ENCODE assay signal across 9 cellular contexts in genomic region chr18:58862404-58862803, GRCh38. TPM values are rescaled to one million over a fixed set of nuclear protein-coding genes. Genes with fewer than 3 reads are reported as not detected.
DNase-seq lines count a peak whose midpoint lies in the region; ATAC-seq and TF ChIP-seq lines count a peak whose summit lies in the region.
"Had no signal": no experiment of that assay in that cellular context is flagged by ENCODE, and none has a peak within 500 bp of the region (broad histone marks: within the 10 kb centered on the region; RNA-seq: fewer than 3 reads in every experiment).

No MANE protein-coding gene starts in this region.

- peaks cover 47% of the 10 kb centered on the region for H3K79me2 ChIP-seq in smooth muscle cell (ENCODE audit: low read depth)

- H3K4me3 ChIP-seq in SK-N-MC (peak overlapping the region; percentile 80), right cardiac atrium (ENCODE audit: low read length) (peak overlapping the region; percentile 73), smooth muscle cell (peak overlapping the region; percentile 54)
- H3K4me3 ChIP-seq: K562 had no signal

- intact Hi-C loops in right cardiac atrium (cut with DNase I): loop anchor here in 2 of 4 donors (10.0 kb wide), 3 partner anchors 78 to 192 kb away; no protein-coding TSS in a partner anchor

- H3K36me3 ChIP-seq in SK-N-MC (ENCODE audit: insufficient read depth, low read length) (peaks cover 27% of the 10 kb centered on the region), smooth muscle cell (ENCODE audit: low read depth) (no peaks in the 10 kb centered on the region)

- no peaks in the 10 kb centered on the region for H3K27me3 ChIP-seq in right cardiac atrium (ENCODE audit: control insufficient read depth, insufficient read depth)
- no peaks in the 10 kb centered on the region for H3K27me3 ChIP-seq in smooth muscle cell (ENCODE audit: low read depth)

- no peak for ATAC-seq in right cardiac atrium
- no peak for ATAC-seq in HG02763 (IDR thresholded peaks at IDR 0.05; ENCODE audit: unreplicated experiment)
- ATAC-seq in GM21367 (IDR thresholded peaks at IDR 0.05; ENCODE audit: unreplicated experiment): no peak
- ATAC-seq: K562 had no signal

- H2AFZ ChIP-seq in smooth muscle cell (ENCODE audit: low read depth): peak overlapping the region; percentile 90

- no peaks in the 10 kb centered on the region for H4K20me1 ChIP-seq in smooth muscle cell (ENCODE audit: low read depth)

- TF ChIP-seq CTCF in smooth muscle cell (IDR thresholded peaks at IDR 0.05; ENCODE audit: borderline replicate concordance, insufficient read depth, poor library complexity, severe bottlenecking): no peak

- H3K9me3 ChIP-seq in SK-N-MC (ENCODE audit: low read depth, low read length) (no peaks in the 10 kb centered on the region), right cardiac atrium (ENCODE audit: control insufficient read depth, low read length) (no peaks in the 10 kb centered on the region), smooth muscle cell (replicated peaks; ENCODE audit: low read depth) (no peaks in the 10 kb centered on the region)

- peaks cover 20% of the 10 kb centered on the region for H3K4me1 ChIP-seq in right cardiac atrium (ENCODE audit: control insufficient read depth, insufficient read depth, low read length)
- H3K4me1 ChIP-seq in smooth muscle cell (ENCODE audit: low read depth): peaks cover 73% of the 10 kb centered on the region

- peak overlapping the region; percentile 94 for H3K4me2 ChIP-seq in smooth muscle cell

- DNase-seq in NCI-H1417 (lab: John Stamatoyannopoulos, UW) (peak in 2 of 3 experiments; percentile 73 to 95), NCI-H1417 treated with DMSO at 0.1 percent for 48 hours (lab: John Stamatoyannopoulos, UW) (no peak), SK-N-MC (ENCODE audit: low read depth, low spot score) (no peak), right cardiac atrium (no peak), smooth muscle cell (lab: John Stamatoyannopoulos, UW; ENCODE audit: unreplicated experiment) (no peak), kidney tubule cell (ENCODE audit: low spot score) (no peak)

- peak overlapping the region; percentile 93 for H3K27ac ChIP-seq in SK-N-MC
- H3K27ac ChIP-seq in right cardiac atrium (ENCODE audit: low read length): peak overlapping the region; percentile 79
- peak overlapping the region; percentile 98 for H3K27ac ChIP-seq in smooth muscle cell (ENCODE audit: low read depth)

- H3K9ac ChIP-seq in SK-N-MC (ENCODE audit: insufficient read length): peak overlapping the region; percentile 98
- H3K9ac ChIP-seq in smooth muscle cell (ENCODE audit: low read depth): peak overlapping the region; percentile 93

- peaks cover 12% of the 10 kb centered on the region for H3F3A ChIP-seq in smooth muscle cell (ENCODE audit: low read depth)

- WGBS in right cardiac atrium: 72% methylated on average over 10 of the region's 10 CpGs
- WGBS in smooth muscle cell (ENCODE audit: low lambda C conversion rate): 32% methylated on average over 10 of the region's 10 CpGs

RNA-seq across cellular contexts. Expression of gene ZNF532, which starts 2.3 kb away (rescaled TPM):
- 10 to 100 TPM; 70.5 to 87.9 (median 75.9) TPM for total RNA-seq in right cardiac atrium
- polyA plus RNA-seq in right cardiac atrium: 21.1 TPM
- total RNA-seq in smooth muscle cell: 126 and 133 TPM in 2 replicates
- polyA plus RNA-seq in smooth muscle cell: 31.6 and 39.8 TPM in 2 replicates
- polyA plus RNA-seq: K562 had no signal

Comparison
In these comparisons a context has a peak if more than half of its experiments do, and no peak if none do; other contexts are left out.
1. DNase-seq: peak in NCI-H1417 (2 of 3); none in NCI-H1417 treated with DMSO at 0.1 percent for 48 hours (single experiment), SK-N-MC (single experiment), right cardiac atrium (0 of 3), smooth muscle cell (single experiment) and kidney tubule cell (single experiment).
2. Peak in every context shown above with its lines, with median percentiles within 50 percentile points of each other: H3K27ac ChIP-seq and H3K4me3 ChIP-seq.